In the genomic region with DNA sequence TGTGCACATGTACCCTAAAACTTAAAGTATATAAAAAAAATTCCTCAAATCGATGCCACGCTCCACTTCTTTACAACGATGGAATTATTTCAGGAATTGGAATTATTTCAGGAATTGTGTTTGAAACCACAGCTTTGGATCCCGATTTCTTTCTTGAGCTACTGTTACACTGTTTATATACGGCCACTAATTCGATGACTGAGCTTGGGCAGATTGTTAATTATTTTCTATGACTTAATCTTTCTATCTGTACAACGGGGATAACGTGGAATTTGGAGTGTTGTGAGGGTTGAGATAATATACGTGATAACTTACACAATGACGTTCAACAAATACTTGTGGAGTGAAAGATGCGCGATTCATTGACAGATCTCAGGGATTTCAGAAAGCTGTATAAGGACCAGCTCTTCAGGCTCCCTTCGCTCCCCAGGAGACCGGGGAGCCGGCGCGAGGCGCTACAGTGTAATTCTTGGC, we compare ENCODE assay signal across 8 cellular contexts.
DNase-seq lines count a peak whose midpoint lies in the region; ATAC-seq, FAIRE-seq and TF ChIP-seq lines count a peak whose summit lies in the region.

No MANE protein-coding gene starts in this region.

- H3K27ac ChIP-seq in right atrium auricular region (peak overlapping the region; percentile 92 to 96), lower lobe of right lung (peak overlapping the region; percentile 97)

- H3K36me3 Mint-ChIP-seq in activated naive CD8-positive, alpha-beta T cell treated with anti-CD3 and anti-CD28 coated beads, Interleukin-2, amount 10 ng/mL, durations not matched to agents 7 days and 5 days: peaks cover under 1% of the 10 kb centered on the region

- no peak for ATAC-seq in left cardiac atrium
- ATAC-seq in activated naive CD8-positive, alpha-beta T cell treated with anti-CD3 and anti-CD28 coated beads, Interleukin-2, amount 10 ng/mL, durations not matched to agents 7 days and 5 days (ENCODE audit: low read depth): no peak
- no peak for ATAC-seq in lower lobe of right lung

- peaks cover 0 to 18% of the 10 kb centered on the region in 2 donors for H3K4me1 ChIP-seq in right atrium auricular region
- H3K4me1 ChIP-seq in lower lobe of right lung: peaks cover 17% of the 10 kb centered on the region

- TF ChIP-seq CTCF in right atrium auricular region (IDR thresholded peaks at IDR 0.05) (no peak), lower lobe of right lung (IDR thresholded peaks at IDR 0.05) (no peak)

- H3K9me3 Mint-ChIP-seq in activated naive CD8-positive, alpha-beta T cell treated with anti-CD3 and anti-CD28 coated beads, Interleukin-2, amount 10 ng/mL, durations not matched to agents 7 days and 5 days: no peaks in the 10 kb centered on the region

- H3K4me3 Mint-ChIP-seq in activated naive CD8-positive, alpha-beta T cell treated with anti-CD3 and anti-CD28 coated beads, Interleukin-2, amount 10 ng/mL, durations not matched to agents 7 days and 5 days: peak overlapping the region; percentile 62

- H3K9me3 ChIP-seq in right atrium auricular region (no peaks in the 10 kb centered on the region), lower lobe of right lung (no peaks in the 10 kb centered on the region)

- H3K4me3 ChIP-seq in right atrium auricular region (peak overlapping the region; percentile 75 to 89), lower lobe of right lung (peak overlapping the region; percentile 89)

- intact Hi-C loops in left cardiac atrium (cut with DNase I) (loop anchor here in 1 of 2 donors (10.0 kb wide), 1 partner anchor 386 kb away; no protein-coding TSS in a partner anchor), lower lobe of right lung (cut with DNase I) (no loop called here), head of caudate nucleus (cut with DNase I) (loop anchor here (10.0 kb wide), 1 partner anchor 226 kb away; a partner anchor contains a TSS)

- peaks cover 25% of the 10 kb centered on the region for H3K4me1 Mint-ChIP-seq in activated naive CD8-positive, alpha-beta T cell treated with anti-CD3 and anti-CD28 coated beads, Interleukin-2, amount 10 ng/mL, durations not matched to agents 7 days and 5 days

- peak overlapping the region; percentile 88 for H3K27ac Mint-ChIP-seq in activated naive CD8-positive, alpha-beta T cell treated with anti-CD3 and anti-CD28 coated beads, Interleukin-2, amount 10 ng/mL, durations not matched to agents 7 days and 5 days

- no peak for FAIRE-seq in frontal cortex (lab: Jason Lieb, UNC)

- peaks cover 22% of the 10 kb centered on the region for H3K27me3 Mint-ChIP-seq in activated naive CD8-positive, alpha-beta T cell treated with anti-CD3 and anti-CD28 coated beads, Interleukin-2, amount 10 ng/mL, durations not matched to agents 7 days and 5 days

- DNase-seq in right atrium auricular region (ENCODE audit: low spot score): no peak
- DNase-seq in left cardiac atrium: no peak
- DNase-seq in activated naive CD8-positive, alpha-beta T cell treated with anti-CD3 and anti-CD28 coated beads, Interleukin-2, amount 10 ng/mL, durations not matched to agents 7 days and 5 days: no peak
- DNase-seq in lower lobe of right lung: no peak
- no peak for DNase-seq in head of caudate nucleus
- DNase-seq in cerebellar cortex (ENCODE audit: low spot score): no peak
- no peak for DNase-seq in NCI-H2196 treated with DMSO at 0.1 percent for 48 hours (lab: John Stamatoyannopoulos, UW; ENCODE audit: unreplicated experiment)
- no peak for DNase-seq in frontal cortex (ENCODE audit: low spot score in 2 of 2)

- H3K27me3 ChIP-seq in right atrium auricular region: no peaks in the 10 kb centered on the region
- no peaks in the 10 kb centered on the region for H3K27me3 ChIP-seq in lower lobe of right lung (ENCODE audit: low read depth)

- H3K36me3 ChIP-seq in right atrium auricular region (no peaks in the 10 kb centered on the region), lower lobe of right lung (peaks cover 7% of the 10 kb centered on the region)

- POLR2A ChIA-PET in activated naive CD8-positive, alpha-beta T cell treated with anti-CD3 and anti-CD28 coated beads, Interleukin-2, amount 10 ng/mL, durations not matched to agents 7 days and 5 days (lab: Charles Lee): interaction anchor here (0.7 to 2.4 kb wide), 19 partner anchors 11 to 829 kb away, joined by 3 to 50 read pairs (median 5); a partner anchor contains a TSS
